ENCODE assay signal across 1 cellular context in genomic region chr11:64888761-64889511, GRCh38.
TF ChIP-seq lines count a peak whose summit lies in the region.

No MANE protein-coding gene starts in this region.

TF ChIP-seq in H1, 55 proteins besides CTCF, POLR2A, EP300 and RAD21:
- TF ChIP-seq RFX5 (IDR thresholded peaks at IDR 0.05; ENCODE audit: borderline replicate concordance, low read depth, low read length) = no peak
TF ChIP-seq in H1: peak in this region for 0.
